Comparison of ENCODE assay signal across 35 cellular contexts in genomic region chr21:26900980-26901379, GRCh38. TPM values are rescaled to one million over a fixed set of nuclear protein-coding genes. Genes with fewer than 3 reads are reported as not detected.
"Had no signal": no experiment of that assay in that cellular context is flagged by ENCODE, and none has a peak within 500 bp of the region (broad histone marks: within the 10 kb centered on the region; RNA-seq: fewer than 3 reads in every experiment).

No MANE protein-coding gene starts in this region.

- H3K4me1 Mint-ChIP-seq: activated CD4-positive, alpha-beta T cell treated with anti-CD3 and anti-CD28 coated beads, Interleukin-2, amount 10 ng/mL, durations not matched to agents 7 days and 5 days; brain had no signal

- H3K27ac ChIP-seq: adrenal gland, Peyer's patch, SJCRH30, SK-N-MC had no signal

- H3K36me3 Mint-ChIP-seq: brain had no signal

- H3K36me3 ChIP-seq: adrenal gland, MG63, Peyer's patch, SJCRH30 had no signal

- H3K4me3 Mint-ChIP-seq: activated CD4-positive, alpha-beta T cell treated with anti-CD3 and anti-CD28 coated beads, Interleukin-2, amount 10 ng/mL, durations not matched to agents 7 days and 5 days; activated CD8-positive, alpha-beta T cell treated with anti-CD3 and anti-CD28 coated beads, Interleukin-2, amount 10 ng/mL, durations not matched to agents 7 days and 5 days; activated naive CD4-positive, alpha-beta T cell treated with anti-CD3 and anti-CD28 coated beads for 36 hours; activated T-cell treated with anti-CD3 and anti-CD28 coated beads, Interleukin-2, amount 50 U/mL, for 24 hours; activated T-helper 1 cell treated with anti-CD3 and anti-CD28 coated beads, Interleukin-12 subunit alpha, Interleukin-12 subunit beta, Interleukin-2, Interleukin-4 antibody, amounts not matched to agents 30 ng/mL and 10 ng/mL and 1 ng/mL, durations not matched to agents 14 hours and 24 hours and 36 hours; brain had no signal

- ATAC-seq: activated CD8-positive, alpha-beta T cell treated with anti-CD3 and anti-CD28 coated beads, Interleukin-2, amount 10 ng/mL, durations not matched to agents 7 days and 5 days; activated naive CD4-positive, alpha-beta T cell treated with anti-CD3 and anti-CD28 coated beads, Interleukin-2, amount 50 U/mL, for 72 hours; PC-3 had no signal

- H3K9me3 Mint-ChIP-seq: activated CD4-positive, alpha-beta T cell treated with anti-CD3 and anti-CD28 coated beads, Interleukin-2, amount 10 ng/mL, durations not matched to agents 7 days and 5 days; activated T-cell treated with anti-CD3 and anti-CD28 coated beads, Interleukin-2, amount 50 U/mL, for 24 hours; activated T-helper 1 cell treated with anti-CD3 and anti-CD28 coated beads, Interleukin-12 subunit alpha, Interleukin-12 subunit beta, Interleukin-2, Interleukin-4 antibody, amounts not matched to agents 30 ng/mL and 10 ng/mL and 1 ng/mL, durations not matched to agents 14 hours and 24 hours and 36 hours had no signal

- FAIRE-seq: astrocyte, bronchial epithelial cell, TTC549 had no signal

- H3K27ac Mint-ChIP-seq: activated CD4-positive, alpha-beta T cell treated with anti-CD3 and anti-CD28 coated beads, Interleukin-2, amount 10 ng/mL, durations not matched to agents 7 days and 5 days; activated CD8-positive, alpha-beta T cell treated with anti-CD3 and anti-CD28 coated beads, Interleukin-2, amount 10 ng/mL, durations not matched to agents 7 days and 5 days; activated naive CD4-positive, alpha-beta T cell treated with anti-CD3 and anti-CD28 coated beads for 36 hours; activated naive CD4-positive, alpha-beta T cell treated with anti-CD3 and anti-CD28 coated beads, Interleukin-2, amount 50 U/mL, for 72 hours; activated T-cell treated with anti-CD3 and anti-CD28 coated beads, Interleukin-2, amount 50 U/mL, for 24 hours; activated T-helper 1 cell treated with anti-CD3 and anti-CD28 coated beads, Interleukin-12 subunit alpha, Interleukin-12 subunit beta, Interleukin-2, Interleukin-4 antibody, amounts not matched to agents 30 ng/mL and 10 ng/mL and 1 ng/mL, durations not matched to agents 14 hours and 24 hours and 36 hours; brain had no signal

- H3K27me3 ChIP-seq: adrenal gland, MG63, SJCRH30 had no signal

- H3K27me3 Mint-ChIP-seq: activated CD4-positive, alpha-beta T cell treated with anti-CD3 and anti-CD28 coated beads, Interleukin-2, amount 10 ng/mL, durations not matched to agents 7 days and 5 days; brain had no signal

- H3K4me1 ChIP-seq: adrenal gland, Peyer's patch had no signal

- DNase-seq: activated CD4-positive, alpha-beta T cell treated with anti-CD3 and anti-CD28 coated beads, Interleukin-2, amount 10 ng/mL, durations not matched to agents 7 days and 5 days; activated CD4-positive, alpha-beta T cell treated with anti-CD3 and anti-CD28 coated beads, Interleukin-2, amount 50 U/mL, for 48 hours; activated CD8-positive, alpha-beta T cell treated with anti-CD3 and anti-CD28 coated beads, Interleukin-2, amount 10 ng/mL, durations not matched to agents 7 days and 5 days; activated gamma-delta T cell treated with Interleukin-2 at 50 U/mL for 16 hours; activated naive CD4-positive, alpha-beta T cell treated with anti-CD3 and anti-CD28 coated beads for 36 hours; activated T-cell treated with anti-CD3 and anti-CD28 coated beads, Interleukin-2, amount 50 U/mL, for 24 hours; adrenal gland; caudate nucleus; cerebellar nuclear complex; Kasumi-1; KG1; MG63; NCI-H1048; NCI-H1436 treated with DMSO at 0.1 percent for 48 hours; NCI-H187; NCI-H2029 treated with DMSO at 0.1 percent for 48 hours; NCI-H2107; NCI-H2171 treated with DMSO at 0.1 percent for 48 hours; NCI-H226; NCI-H446 treated with DMSO at 0.1 percent for 48 hours; NCI-H524; NCI-H69; NCI-H82; NK-92 treated with Interleukin-12 subunit alpha and Interleukin-12 subunit beta, amount 100 ng/mL, for 24 hours; PC-3; Peyer's patch; RPMI8226; SJCRH30 had no signal

- H3K4me3 ChIP-seq: adrenal gland, MG63, Peyer's patch, SJCRH30, SK-N-MC had no signal

- H3K9me3 ChIP-seq: adrenal gland, MG63, Peyer's patch had no signal

RNA-seq across cellular contexts. Expression of gene ADAMTS1, which starts 55.8 kb away (rescaled TPM):
- total RNA-seq: activated naive CD4-positive, alpha-beta T cell treated with anti-CD3 and anti-CD28 coated beads for 36 hours had no signal
